ENCODE assay signal across 9 cellular contexts in genomic region chr16:89308391-89309333, GRCh38.
DNase-seq lines count a peak whose midpoint lies in the region; ATAC-seq and TF ChIP-seq lines count a peak whose summit lies in the region.
"Had no signal": no experiment of that assay in that cellular context is flagged by ENCODE, and none has a peak within 500 bp of the region (broad histone marks: within the 10 kb centered on the region; RNA-seq: fewer than 3 reads in every experiment).

No MANE protein-coding gene starts in this region.

- H3K27ac Mint-ChIP-seq in activated T-helper 17 cell treated with anti-CD3 and anti-CD28 coated beads, Interleukin-2, amount 50 U/mL, for 72 hours = peak overlapping the region; percentile 66

- peaks cover 29% of the 10 kb centered on the region for H3K4me1 Mint-ChIP-seq in activated T-helper 17 cell treated with anti-CD3 and anti-CD28 coated beads, Interleukin-2, amount 50 U/mL, for 72 hours

- peaks cover 62% of the 10 kb centered on the region for H3K36me3 Mint-ChIP-seq in activated T-helper 17 cell treated with anti-CD3 and anti-CD28 coated beads, Interleukin-2, amount 50 U/mL, for 72 hours (ENCODE audit: low read depth)

- no peak overlapping the region for H3K27ac ChIP-seq in 22Rv1
- H3K27ac ChIP-seq in HEK293 (ENCODE audit: extremely low read depth, low read depth, low read length) = no peak overlapping the region

- no peaks in the 10 kb centered on the region for H3K9me3 Mint-ChIP-seq in activated T-helper 17 cell treated with anti-CD3 and anti-CD28 coated beads, Interleukin-2, amount 50 U/mL, for 72 hours

- H3K4me3 ChIP-seq in HEK293 (ENCODE audit: low read depth, low read length) = no peak overlapping the region

- H3K36me3 ChIP-seq in HEK293 (ENCODE audit: control insufficient read depth in 2 of 2, insufficient read depth in 1 of 2, low read length in 2 of 2) = peaks cover 0 to 57% of the 10 kb centered on the region in 2 experiments; a peak in 2 of 3 replicates

- DNase-seq in iPS-NIHi11 (ENCODE audit: low spot score) (peak; percentile 84), kidney glomerular epithelial cell (lab: John Stamatoyannopoulos, UW) (no peak)
- DNase-seq: NCI-H1092 treated with DMSO at 0.1 percent for 48 hours had no signal

- no peaks in the 10 kb centered on the region for H3K4me1 ChIP-seq in HEK293 (ENCODE audit: control insufficient read depth, insufficient read depth, low read length)

- peak overlapping the region; percentile 6 for H3K4me3 Mint-ChIP-seq in activated T-helper 17 cell treated with anti-CD3 and anti-CD28 coated beads, Interleukin-2, amount 50 U/mL, for 72 hours

- CTCF ChIA-PET in HEK293 (lab: Yijun Ruan, JAX) = interaction anchor here (0.6 to 0.9 kb wide), 2 partner anchors 20 to 393 kb away, joined by 3 to 4 read pairs; partner anchors contain the start of gene SPATA2L

- no peaks in the 10 kb centered on the region for H3K27me3 Mint-ChIP-seq in activated T-helper 17 cell treated with anti-CD3 and anti-CD28 coated beads, Interleukin-2, amount 50 U/mL, for 72 hours

- TF ChIP-seq CTCF in 22Rv1 (IDR thresholded peaks at IDR 0.05) (peak; percentile 79), HEK293 (tag by site-specific recombination; IDR thresholded peaks at IDR 0.05) (peak; percentile 30; the same call in 1 of the 2 replicates)

- no peaks in the 10 kb centered on the region for H3K9me3 ChIP-seq in HEK293 (ENCODE audit: control insufficient read depth, insufficient read depth, low read depth, low read length)

- POLR2A ChIA-PET in HEK293 (lab: Yijun Ruan, JAX) = interaction anchor here (0.5 kb wide), 1 partner anchor 36 kb away, joined by 3 read pairs; no protein-coding TSS in a partner anchor

- peak; percentile 87 for ATAC-seq in activated T-helper 17 cell treated with anti-CD3 and anti-CD28 coated beads, Interleukin-2, amount 50 U/mL, for 72 hours (replicated peaks)
- ATAC-seq in HG03442 (IDR thresholded peaks at IDR 0.05; ENCODE audit: unreplicated experiment) (no peak), GM21447 (IDR thresholded peaks at IDR 0.05; ENCODE audit: unreplicated experiment) (no peak), HG02678 (IDR thresholded peaks at IDR 0.05; ENCODE audit: unreplicated experiment) (no peak)

TF ChIP-seq in HEK293, 187 proteins besides CTCF, POLR2A, EP300 and RAD21:
- no peak for TF ChIP-seq ZIC2 (tag by site-specific recombination; IDR thresholded peaks at IDR 0.05)
- no peak for TF ChIP-seq SP2 (tag by site-specific recombination; IDR thresholded peaks at IDR 0.05)
- 0 out of 2 replicates have a peak, but pooled peaks have one; percentile 68 for TF ChIP-seq ZNF785 (tag by site-specific recombination; IDR thresholded peaks at IDR 0.05)
- TF ChIP-seq ZNF776 (tag by site-specific recombination; IDR thresholded peaks at IDR 0.05; ENCODE audit: borderline replicate concordance) = no peak
- no peak for TF ChIP-seq ZNF639 (tag by site-specific recombination; IDR thresholded peaks at IDR 0.05)
- no peak for TF ChIP-seq BCL6B (tag by site-specific recombination; IDR thresholded peaks at IDR 0.05)
- TF ChIP-seq ZNF701 (tag by site-specific recombination; IDR thresholded peaks at IDR 0.05) = no peak
